ENCODE assay signal across 14 cellular contexts in the genomic region with DNA sequence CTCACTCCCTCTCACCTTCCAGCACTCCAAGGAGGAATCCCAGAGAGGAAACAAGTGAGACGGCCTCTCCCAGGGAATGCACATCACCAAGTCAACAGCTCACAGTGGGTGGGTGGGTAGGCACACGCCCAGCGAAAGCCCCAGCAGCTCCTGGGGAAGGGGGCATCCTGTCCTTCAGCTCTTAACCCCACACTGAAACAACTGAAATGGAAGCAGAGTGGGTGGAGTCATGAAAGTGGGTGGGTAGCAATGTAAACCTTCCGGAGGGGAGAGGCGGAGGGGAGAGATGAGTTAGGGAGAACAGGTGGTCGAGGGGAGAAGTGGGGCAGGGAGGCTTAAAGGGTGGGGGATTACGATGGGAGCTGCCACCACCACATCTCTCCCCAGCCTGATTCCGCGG. TPM values are rescaled to one million over a fixed set of nuclear protein-coding genes. Genes with fewer than 3 reads are reported as not detected.
DNase-seq lines count a peak whose midpoint lies in the region; ATAC-seq and TF ChIP-seq lines count a peak whose summit lies in the region.
"Had no signal": no experiment of that assay in that cellular context is flagged by ENCODE, and none has a peak within 500 bp of the region (broad histone marks: within the 10 kb centered on the region; RNA-seq: fewer than 3 reads in every experiment).

No MANE protein-coding gene starts in this region.

- peak overlapping the region; percentile 9 for H3K27ac ChIP-seq in CD8-positive, alpha-beta memory T cell (ENCODE audit: low read depth, low read length)
- H3K27ac ChIP-seq in IMR-90 (ENCODE audit: insufficient read depth, low read length) (no peak overlapping the region), left lung (no peak overlapping the region), right atrium auricular region (no peak overlapping the region), ascending aorta (no peak overlapping the region)

- no peak overlapping the region for H2AK9ac ChIP-seq in IMR-90 (replicated peaks; ENCODE audit: low read depth, low read length, poor library complexity)

- no peak overlapping the region for H4K91ac ChIP-seq in IMR-90 (ENCODE audit: insufficient read depth, low read depth, low read length)

- no peak for TF ChIP-seq RAD21 in IMR-90 (IDR thresholded peaks at IDR 0.05; ENCODE audit: low read length)

- TF ChIP-seq POLR2A in IMR-90 (IDR thresholded peaks at IDR 0.05; ENCODE audit: low read depth, low read length): no peak

- H3K4ac ChIP-seq in IMR-90 (ENCODE audit: low read depth, low read length): no peak overlapping the region

- dilution Hi-C loops in IMR-90 (cut with HindIII; ENCODE audit: low sequenced_read_pairs, unreplicated experiment): no loop called here

- no peak overlapping the region for H3K9ac ChIP-seq in IMR-90 (ENCODE audit: low read depth, low read length)

- H2BK5ac ChIP-seq in IMR-90 (ENCODE audit: low read depth, low read length, poor library complexity, severe bottlenecking): no peak overlapping the region

- no peak overlapping the region for H3K14ac ChIP-seq in IMR-90 (replicated peaks; ENCODE audit: low read depth, low read length)

- H3K9me1 ChIP-seq in IMR-90 (ENCODE audit: insufficient read depth, low read length): peaks cover 6% of the 10 kb centered on the region; the same call in 1 of the 2 replicates

- peak overlapping the region; percentile 46 for H2AFZ ChIP-seq in IMR-90 (replicated peaks; ENCODE audit: low read length, poor library complexity)

- no peaks in the 10 kb centered on the region for H3K36me3 Mint-ChIP-seq in CD8-positive, alpha-beta memory T cell
- no peaks in the 10 kb centered on the region for H3K36me3 Mint-ChIP-seq in activated T-helper 17 cell treated with anti-CD3 and anti-CD28 coated beads, Interleukin-2, amount 50 U/mL, for 72 hours (ENCODE audit: low read depth)
- H3K36me3 Mint-ChIP-seq: brain, naive B cell had no signal

- no peak overlapping the region for H4K8ac ChIP-seq in IMR-90 (ENCODE audit: low read depth in 2 of 2, low read length in 2 of 2)

- 20% methylated on average over 2 of the region's 9 CpGs; no CpG with 5 or more reads in 1 of the 2 experiments for WGBS in IMR-90 (ENCODE audit: extremely low coverage in 2 of 2, insufficient read length in 1 of 2), 2 experiments

- peak in 2 of 5 donors; percentile 12 to 47 for DNase-seq in CD8-positive, alpha-beta memory T cell
- DNase-seq in IMR-90 (no peak), islet precursor cell (peak; percentile 68), left lung (no peak), right atrium auricular region (ENCODE audit: low spot score) (no peak), ascending aorta (ENCODE audit: low spot score in 2 of 2) (no peak)
- DNase-seq: effector CD4-positive, alpha-beta T cell; foreskin fibroblast; naive B cell; SHP77 treated with DMSO at 0.1 percent for 48 hours had no signal

- H3K36me3 ChIP-seq in CD8-positive, alpha-beta memory T cell (ENCODE audit: insufficient read depth, low read length): no peaks in the 10 kb centered on the region
- H3K36me3 ChIP-seq in IMR-90 (ENCODE audit: control insufficient read depth, insufficient read depth, low read length) (no peaks in the 10 kb centered on the region), left lung (no peaks in the 10 kb centered on the region), right atrium auricular region (no peaks in the 10 kb centered on the region), ascending aorta (no peaks in the 10 kb centered on the region)

- POLR2A ChIA-PET in CD8-positive, alpha-beta memory T cell (lab: Charles Lee): interaction anchor here (0.6 to 1.0 kb wide), 3 partner anchors 44 to 142 kb away, joined by 3 to 8 read pairs (median 4); no protein-coding TSS in a partner anchor
- POLR2A ChIA-PET in IMR-90 (lab: Charles Lee; ENCODE audit: unreplicated experiment): no interaction called here

- peak overlapping the region; percentile 54 for H3K4me3 ChIP-seq in CD8-positive, alpha-beta memory T cell (ENCODE audit: low read length)
- H3K4me3 ChIP-seq in IMR-90 (ENCODE audit: insufficient read depth, low read depth, low read length) (no peak overlapping the region), left lung (no peak overlapping the region), right atrium auricular region (no peak overlapping the region), ascending aorta (no peak overlapping the region)

- BruUV-seq in IMR-90 (replicated peaks; lab: Mats Ljungman, UMichigan): no TSS peak

- in situ Hi-C loops in IMR-90 (cut with MboI; ENCODE audit: low sequenced_read_pairs): loop anchor here (5.0 kb wide), 1 partner anchor 78 kb away; no protein-coding TSS in a partner anchor

- no peak overlapping the region for H3K4me2 ChIP-seq in IMR-90 (ENCODE audit: low read depth, low read length)

- no peak overlapping the region for H2BK15ac ChIP-seq in IMR-90 (ENCODE audit: low read depth, low read length)

- no peaks in the 10 kb centered on the region for H3K27me3 ChIP-seq in CD8-positive, alpha-beta memory T cell (ENCODE audit: insufficient read depth, low read length, poor library complexity, severe bottlenecking)
- H3K27me3 ChIP-seq in IMR-90 (ENCODE audit: control insufficient read depth, insufficient read depth, low read length): no peaks in the 10 kb centered on the region
- H3K27me3 ChIP-seq in left lung: peaks cover 0 to 18% of the 10 kb centered on the region in 2 donors
- no peaks in the 10 kb centered on the region for H3K27me3 ChIP-seq in right atrium auricular region
- H3K27me3 ChIP-seq in ascending aorta: no peaks in the 10 kb centered on the region

- H4K20me1 ChIP-seq in IMR-90 (ENCODE audit: insufficient read depth, low read length): no peaks in the 10 kb centered on the region

- H4K5ac ChIP-seq in IMR-90 (ENCODE audit: low read depth, low read length): no peak overlapping the region

- H3K27ac Mint-ChIP-seq in CD8-positive, alpha-beta memory T cell: peak overlapping the region in 5 of 8 donors; percentile 17 to 87 (median 71)
- H3K27ac Mint-ChIP-seq in activated T-helper 17 cell treated with anti-CD3 and anti-CD28 coated beads, Interleukin-2, amount 50 U/mL, for 72 hours: peak overlapping the region; percentile 42
- H3K27ac Mint-ChIP-seq: brain, naive B cell had no signal

- H3K9me3 Mint-ChIP-seq in CD8-positive, alpha-beta memory T cell: no peaks in the 10 kb centered on the region
- H3K9me3 Mint-ChIP-seq in activated T-helper 17 cell treated with anti-CD3 and anti-CD28 coated beads, Interleukin-2, amount 50 U/mL, for 72 hours: no peaks in the 10 kb centered on the region
- H3K9me3 Mint-ChIP-seq: naive B cell had no signal

- H3K27me3 Mint-ChIP-seq in CD8-positive, alpha-beta memory T cell: peaks cover 9 to 17% of the 10 kb centered on the region in 2 donors
- H3K27me3 Mint-ChIP-seq in activated T-helper 17 cell treated with anti-CD3 and anti-CD28 coated beads, Interleukin-2, amount 50 U/mL, for 72 hours: peaks cover 2% of the 10 kb centered on the region

- no peak overlapping the region for H2BK120ac ChIP-seq in IMR-90 (ENCODE audit: low read depth, low read length)

- H3K79me1 ChIP-seq in IMR-90 (ENCODE audit: low read depth in 1 of 2, low read length in 2 of 2): no peaks in the 10 kb centered on the region

- CTCF ChIA-PET in CD8-positive, alpha-beta memory T cell (lab: Charles Lee): interaction anchor here (1.2 to 4.3 kb wide), 4 partner anchors 26 to 76 kb away, joined by 3 to 57 read pairs (median 15); no protein-coding TSS in a partner anchor
- CTCF ChIA-PET in IMR-90 (lab: Yijun Ruan, JAX): interaction anchor here (0.6 to 2.1 kb wide), 2 partner anchors 19 to 75 kb away, joined by 4 to 9 read pairs; no protein-coding TSS in a partner anchor

- H3K4me1 ChIP-seq in CD8-positive, alpha-beta memory T cell (ENCODE audit: insufficient read depth, low read length): no peaks in the 10 kb centered on the region
- peaks cover 7% of the 10 kb centered on the region for H3K4me1 ChIP-seq in IMR-90 (ENCODE audit: control insufficient read depth, insufficient read depth, low read length)
- peaks cover 0 to 10% of the 10 kb centered on the region in 2 donors for H3K4me1 ChIP-seq in left lung
- H3K4me1 ChIP-seq in right atrium auricular region: peaks cover 0 to 9% of the 10 kb centered on the region in 2 donors
- peaks cover 0 to 6% of the 10 kb centered on the region in 2 donors for H3K4me1 ChIP-seq in ascending aorta

- no peak overlapping the region for H2AK5ac ChIP-seq in IMR-90 (ENCODE audit: low read depth, low read length)

- no peak overlapping the region for H3K23ac ChIP-seq in IMR-90 (ENCODE audit: low read depth, low read length)

- no peak overlapping the region for H3K56ac ChIP-seq in IMR-90 (ENCODE audit: extremely low read depth, insufficient read depth, low read length)

- H3K18ac ChIP-seq in IMR-90 (ENCODE audit: low read depth, low read length): no peak overlapping the region

- intact Hi-C loops in IMR-90 (cut with micrococcal nuclease): no loop called here
- intact Hi-C loops in left lung (cut with DNase I): no loop called here
- intact Hi-C loops in ascending aorta (cut with DNase I): loop anchor here (2.0 kb wide), 1 partner anchor 22 kb away; no protein-coding TSS in a partner anchor

- no peak for TF ChIP-seq CTCF in IMR-90 (conservative IDR thresholded peaks at IDR 0.05; ENCODE audit: low read depth, low read length)
- no peak for TF ChIP-seq CTCF in left lung (IDR thresholded peaks at IDR 0.05)
- no peak for TF ChIP-seq CTCF in right atrium auricular region (IDR thresholded peaks at IDR 0.05)
- no peak for TF ChIP-seq CTCF in ascending aorta (IDR thresholded peaks at IDR 0.05)

- ATAC-seq in IMR-90 (ENCODE audit: low read depth) (no peak), left lung (no peak), GM21390 (IDR thresholded peaks at IDR 0.05; ENCODE audit: unreplicated experiment) (no peak)
- ATAC-seq in activated T-helper 17 cell treated with anti-CD3 and anti-CD28 coated beads, Interleukin-2, amount 50 U/mL, for 72 hours (replicated peaks): no peak
- ATAC-seq: sciatic nerve had no signal

- no peak overlapping the region for H2BK20ac ChIP-seq in IMR-90 (ENCODE audit: low read depth, low read length)

- peak overlapping the region; percentile 19 to 91 (median 83) for H3K4me3 Mint-ChIP-seq in CD8-positive, alpha-beta memory T cell
- peak overlapping the region; percentile 62 for H3K4me3 Mint-ChIP-seq in activated T-helper 17 cell treated with anti-CD3 and anti-CD28 coated beads, Interleukin-2, amount 50 U/mL, for 72 hours
- H3K4me3 Mint-ChIP-seq: brain had no signal

- H3K9me3 ChIP-seq in CD8-positive, alpha-beta memory T cell (ENCODE audit: low read length): no peaks in the 10 kb centered on the region
- H3K9me3 ChIP-seq in IMR-90 (ENCODE audit: control insufficient read depth, insufficient read depth, low read length) (no peaks in the 10 kb centered on the region), left lung (no peaks in the 10 kb centered on the region), right atrium auricular region (no peaks in the 10 kb centered on the region), ascending aorta (no peaks in the 10 kb centered on the region)

- peaks cover 6 to 15% (median 11%) of the 10 kb centered on the region in 3 donors for H3K4me1 Mint-ChIP-seq in CD8-positive, alpha-beta memory T cell
- H3K4me1 Mint-ChIP-seq in activated T-helper 17 cell treated with anti-CD3 and anti-CD28 coated beads, Interleukin-2, amount 50 U/mL, for 72 hours: peaks cover 8% of the 10 kb centered on the region

RNA-seq across cellular contexts. Expression of a gene that starts 5.4 kb away (rescaled TPM):
- not detected for total RNA-seq in CD8-positive, alpha-beta memory T cell
- polyA plus RNA-seq in CD8-positive, alpha-beta memory T cell: not detected
- 1.4 and 1.7 TPM in 2 replicates for total RNA-seq in IMR-90 (2012; rRNA removed)
- 3.2 and 3.5 TPM in 2 replicates for polyA plus RNA-seq in IMR-90 (2012; rRNA removed)
- polyA plus RNA-seq in IMR-90 (2012; cell fraction: cytosol; rRNA removed): 0.79 and 4.5 TPM in 2 replicates
- polyA plus RNA-seq in IMR-90 (2012; cell fraction: nucleus; rRNA removed; ENCODE audit: low replicate concordance): 2.0 TPM in 2 replicates
- not detected for total RNA-seq in activated T-helper 17 cell treated with anti-CD3 and anti-CD28 coated beads, Interleukin-2, amount 50 U/mL, for 72 hours
- total RNA-seq in left lung: under 1 TPM in 1 of 2 donors, not detected in 1; 0.23 TPM
- 1 to 10 TPM in 1 of 2 donors, not detected in 1; 2.0 TPM for total RNA-seq in right atrium auricular region
- total RNA-seq in ascending aorta: not detected

RNA-seq across cellular contexts. Expression of a gene that starts 48.2 kb away (rescaled TPM):
- total RNA-seq in CD8-positive, alpha-beta memory T cell: 10 to 100 TPM; 38.6 to 40.5 TPM
- polyA plus RNA-seq in CD8-positive, alpha-beta memory T cell: 22.9 TPM
- total RNA-seq in IMR-90 (2012; rRNA removed) (12.5 and 15.3 TPM in 2 replicates), left lung (10 to 100 TPM; 56.1 to 58.0 TPM), right atrium auricular region (10 to 100 TPM; 45.8 to 55.2 TPM), ascending aorta (99.3 TPM)
- 17.1 and 17.2 TPM in 2 replicates for polyA plus RNA-seq in IMR-90 (2012; rRNA removed)
- 27.6 and 38.8 TPM in 2 replicates for polyA plus RNA-seq in IMR-90 (2012; cell fraction: cytosol; rRNA removed)
- 38.3 and 56.9 TPM in 2 replicates for polyA plus RNA-seq in IMR-90 (2012; cell fraction: nucleus; rRNA removed; ENCODE audit: low replicate concordance)
- total RNA-seq in activated T-helper 17 cell treated with anti-CD3 and anti-CD28 coated beads, Interleukin-2, amount 50 U/mL, for 72 hours: 10 to 100 TPM; 38.5 to 57.4 TPM
